Comparison of ENCODE assay signal across 9 cellular contexts in genomic region chr3:140128217-140129137, GRCh38.
DNase-seq lines count a peak whose midpoint lies in the region; TF ChIP-seq lines count a peak whose summit lies in the region.
"Had no signal": no experiment of that assay in that cellular context is flagged by ENCODE, and none has a peak within 500 bp of the region (broad histone marks: within the 10 kb centered on the region; RNA-seq: fewer than 3 reads in every experiment).

No MANE protein-coding gene starts in this region.

- H3K4me3 Mint-ChIP-seq in nephron progenitor cell, result no peak overlapping the region

- in situ Hi-C loops in HAP-1 (cut with MboI; ENCODE audit: low sequenced_read_pairs), result loop anchor here (25.0 kb wide), 2 partner anchors 609 to 734 kb away; no protein-coding TSS in a partner anchor

- peak; percentile 44 for TF ChIP-seq CTCF in nephron progenitor cell (IDR thresholded peaks at IDR 0.05)

- peaks cover 3% of the 10 kb centered on the region; the same call in 1 of the 2 replicates for H3K27me3 ChIP-seq in HAP-1 (ENCODE audit: low read depth)
- H3K27me3 ChIP-seq: BLaER1 treated with 17β-estradiol and CSF1 and Interleukin-3, amounts not matched to agents 10 nM and 100 nM had no signal

- no peaks in the 10 kb centered on the region for H3K4me1 Mint-ChIP-seq in nephron progenitor cell

- no peaks in the 10 kb centered on the region for H3K9me3 Mint-ChIP-seq in nephron progenitor cell

- peaks cover 4% of the 10 kb centered on the region for H3K27me3 Mint-ChIP-seq in nephron progenitor cell (ENCODE audit: low read depth, poor library complexity)

- no peaks in the 10 kb centered on the region for H3K9me3 ChIP-seq in HAP-1
- H3K9me3 ChIP-seq: BLaER1 treated with 17β-estradiol and CSF1 and Interleukin-3, amounts not matched to agents 10 nM and 100 nM had no signal

- H3K4me1 ChIP-seq in HAP-1, result no peaks in the 10 kb centered on the region
- H3K4me1 ChIP-seq: BLaER1 treated with 17β-estradiol and CSF1 and Interleukin-3, amounts not matched to agents 10 nM and 100 nM had no signal

- DNase-seq in NCI-H2227 (lab: John Stamatoyannopoulos, UW; ENCODE audit: unreplicated experiment) (peak; percentile 5), NCI-H2227 treated with DMSO at 0.1 percent for 48 hours (lab: John Stamatoyannopoulos, UW) (no peak), HAP-1 (ENCODE audit: low spot score in 2 of 2) (peak; percentile 25 to 77), NCI-H524 (lab: John Stamatoyannopoulos, UW) (peak; percentile 91 to 97), dermis blood vessel endothelial cell (peak; percentile 1), nephron progenitor cell (peak; percentile 46), cortex of kidney (lab: John Stamatoyannopoulos, UW) (no peak), foreskin melanocyte (no peak)

- H3K36me3 Mint-ChIP-seq in nephron progenitor cell (ENCODE audit: low read depth), result no peaks in the 10 kb centered on the region

- no peak overlapping the region for H3K27ac Mint-ChIP-seq in nephron progenitor cell

- H3K4me3 ChIP-seq in HAP-1, result no peak overlapping the region
- H3K4me3 ChIP-seq: BLaER1 treated with 17β-estradiol and CSF1 and Interleukin-3, amounts not matched to agents 10 nM and 100 nM had no signal

- no peaks in the 10 kb centered on the region for H3K36me3 ChIP-seq in HAP-1 (replicated peaks)
- H3K36me3 ChIP-seq: BLaER1 treated with 17β-estradiol and CSF1 and Interleukin-3, amounts not matched to agents 10 nM and 100 nM had no signal

Comparison
In these comparisons a context has a peak if more than half of its experiments do, and no peak if none do; other contexts are left out.
1. DNase-seq: peak in NCI-H2227 (single experiment), HAP-1 (2 of 2), NCI-H524 (2 of 2), dermis blood vessel endothelial cell (single experiment) and nephron progenitor cell (single experiment); none in NCI-H2227 treated with DMSO at 0.1 percent for 48 hours (single experiment), cortex of kidney (single experiment) and foreskin melanocyte (single experiment).